ENCODE assay signal across 1 cellular context in genomic region chr13:42547615-42548014, GRCh38.
TF ChIP-seq lines count a peak whose summit lies in the region.

No MANE protein-coding gene starts in this region.

TF ChIP-seq in GM12878, 131 proteins besides CTCF, POLR2A, EP300 and RAD21:
- TF ChIP-seq KAT2A (conservative IDR thresholded peaks at IDR 0.05; ENCODE audit: control insufficient read depth, low read depth, low read length) (no peak), NR2C1 (IDR thresholded peaks at IDR 0.05) (no peak), PKNOX1 (IDR thresholded peaks at IDR 0.05) (no peak), ESRRA (IDR thresholded peaks at IDR 0.05; ENCODE audit: low read length) (no peak), SUPT20H (IDR thresholded peaks at IDR 0.05; ENCODE audit: borderline replicate concordance, control insufficient read depth, low read depth, low read length) (no peak), TCF3 (IDR thresholded peaks at IDR 0.05; ENCODE audit: borderline replicate concordance, insufficient read depth, low read depth, low read length) (no peak), MAX (IDR thresholded peaks at IDR 0.05; ENCODE audit: low read depth, low read length) (no peak), MXI1 (IDR thresholded peaks at IDR 0.05; ENCODE audit: low read depth, low read length) (no peak), ZNF24 (IDR thresholded peaks at IDR 0.05) (no peak), CREM (IDR thresholded peaks at IDR 0.05; ENCODE audit: low read depth) (no peak), TCF12 (IDR thresholded peaks at IDR 0.05; ENCODE audit: low read depth, low read length) (no peak)
